In the genomic region with DNA sequence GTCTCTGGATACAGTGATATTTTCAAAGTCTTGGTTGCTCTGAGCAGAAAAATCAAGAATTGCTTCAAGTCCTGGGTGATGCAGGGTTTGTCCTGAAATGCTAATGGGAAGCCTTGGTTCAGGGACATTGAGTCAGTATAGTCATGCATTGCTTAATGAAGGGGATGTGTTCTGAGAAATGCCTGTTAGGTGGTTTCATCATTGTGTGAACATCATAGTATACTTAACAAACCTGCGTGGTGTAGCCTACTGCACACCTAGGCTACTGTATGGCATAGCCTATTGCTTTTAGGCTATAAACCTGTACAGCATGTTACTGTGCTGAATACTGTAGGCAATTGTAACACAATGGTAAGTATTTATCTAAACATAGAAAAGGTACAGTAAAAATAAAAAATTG, we compare ENCODE assay signal across 17 cellular contexts. TPM values are rescaled to one million over a fixed set of nuclear protein-coding genes. Genes with fewer than 3 reads are reported as not detected.
A peak's percentile ranks its signal among the peaks of the same experiment; 100 is the strongest.
DNase-seq lines count a peak whose midpoint lies in the region; ATAC-seq, FAIRE-seq and TF ChIP-seq lines count a peak whose summit lies in the region.
"Had no signal": no experiment of that assay in that cellular context is flagged by ENCODE, and none has a peak within 500 bp of the region (broad histone marks: within the 10 kb centered on the region; RNA-seq: fewer than 3 reads in every experiment).

No MANE protein-coding gene starts in this region.

- H3K4me1 ChIP-seq in HCT116 (ENCODE audit: control insufficient read depth in 1 of 2, insufficient read depth in 2 of 2, low read length in 2 of 2) (peaks cover 29 to 49% of the 10 kb centered on the region in 2 experiments), RWPE2 (ENCODE audit: insufficient read depth, poor library complexity, severe bottlenecking) (peaks cover 6% of the 10 kb centered on the region), HepG2 (ENCODE audit: insufficient read depth, low read length) (peaks cover 62% of the 10 kb centered on the region)

- POLR2A ChIA-PET in HCT116 (lab: Charles Lee) (no interaction called here), HepG2 (lab: Yijun Ruan, JAX) (interaction anchor here (1.3 to 2.2 kb wide), 4 partner anchors 13 to 101 kb away, joined by 3 to 8 read pairs (median 4); partner anchors contain the start of genes B3GALNT2 and TBCE)

- no peak overlapping the region for H3K9ac ChIP-seq in HCT116 (ENCODE audit: low read length)
- H3K9ac ChIP-seq in HepG2 (ENCODE audit: insufficient read depth, low read depth, low read length), result no peak overlapping the region

- CTCF ChIA-PET in HCT116 (lab: Charles Lee), result no interaction called here
- CTCF ChIA-PET in HepG2 (lab: Yijun Ruan, JAX; ENCODE audit: low intra/inter-chr PET ratio, low total read pairs), result no interaction called here

- H3K9me3 ChIP-seq in HCT116 (ENCODE audit: control insufficient read depth in 1 of 2, insufficient read depth in 1 of 2, low read depth in 1 of 2, low read length in 2 of 2), result no peaks in the 10 kb centered on the region
- H3K9me3 ChIP-seq in RWPE2 (ENCODE audit: severe bottlenecking), result no peaks in the 10 kb centered on the region
- no peaks in the 10 kb centered on the region for H3K9me3 ChIP-seq in HepG2 (ENCODE audit: low read length)
- H3K9me3 ChIP-seq: MG63 had no signal

- RAD21 ChIA-PET in HCT116 (lab: Charles Lee; ENCODE audit: low non-redundant PET in 1 of 2, low total read pairs in 2 of 2, uncharacterized antibody in 2 of 2, unreplicated experiment in 2 of 2), result no interaction called here

- FAIRE-seq in HepG2 (lab: Jason Lieb, UNC), result no peak
- FAIRE-seq: GM12892 had no signal

- H3K4me3 Mint-ChIP-seq in chondrocyte (ENCODE audit: unreplicated experiment), result no peak overlapping the region
- H3K4me3 Mint-ChIP-seq: CD4-positive, CD25-positive, alpha-beta regulatory T cell had no signal

- H3K9me2 ChIP-seq in HCT116 (ENCODE audit: insufficient read depth), result no peaks in the 10 kb centered on the region

- H3K27me3 ChIP-seq in HCT116 (ENCODE audit: insufficient read depth, low read length) (no peaks in the 10 kb centered on the region), RWPE2 (ENCODE audit: insufficient read depth, poor library complexity, severe bottlenecking) (no peaks in the 10 kb centered on the region), HepG2 (ENCODE audit: control insufficient read depth in 1 of 2, insufficient read depth in 2 of 2, low read length in 2 of 2) (no peaks in the 10 kb centered on the region)
- H3K27me3 ChIP-seq: MG63 had no signal

- H3K79me2 ChIP-seq in HCT116 (ENCODE audit: insufficient read depth, low read length) (peaks cover 12% of the 10 kb centered on the region; the same call in 1 of the 2 replicates), HepG2 (ENCODE audit: insufficient read depth, low read length) (peaks cover 49% of the 10 kb centered on the region)

- TF ChIP-seq RAD21 in HCT116 (IDR thresholded peaks at IDR 0.05; ENCODE audit: low read depth), result no peak
- no peak for TF ChIP-seq RAD21 in HepG2 (CRISPR knock-in tag; IDR thresholded peaks at IDR 0.05)

- TF ChIP-seq CTCF in HCT116 (IDR thresholded peaks at IDR 0.05 in 2 of 3, conservative IDR thresholded peaks at IDR 0.05 in 1 of 3; ENCODE audit: borderline replicate concordance in 1 of 3, insufficient read depth in 1 of 3, low read depth in 2 of 3, low read length in 2 of 3) (no peak), RWPE2 (IDR thresholded peaks at IDR 0.05; ENCODE audit: poor library complexity, severe bottlenecking) (no peak), choroid plexus epithelial cell (conservative IDR thresholded peaks at IDR 0.05; ENCODE audit: low read depth, low read length) (no peak), HepG2 (CRISPR knock-in tag; IDR thresholded peaks at IDR 0.05) (no peak), chondrocyte (IDR thresholded peaks at IDR 0.05) (no peak)

- H2AFZ ChIP-seq in HCT116 (ENCODE audit: low read depth, low read length, poor library complexity, severe bottlenecking) (no peak overlapping the region), HepG2 (ENCODE audit: low read length) (no peak overlapping the region)

- H3K9me3 Mint-ChIP-seq in chondrocyte (ENCODE audit: low read depth), result no peaks in the 10 kb centered on the region
- H3K9me3 Mint-ChIP-seq: CD4-positive, CD25-positive, alpha-beta regulatory T cell had no signal

- in situ Hi-C loops in HepG2 (cut with HindIII; ENCODE audit: extremely low pct_ligation_motif_present, low pct_unique_long_range_greater_than_20kb), result no loop called here

- H3K27ac ChIP-seq in HCT116 (ENCODE audit: low read depth, low read length) (no peak overlapping the region), RWPE2 (ENCODE audit: poor library complexity, severe bottlenecking) (peak overlapping the region; percentile 53), HepG2 (ENCODE audit: extremely low read length, insufficient read depth, low read length) (peak overlapping the region; percentile 68)
- H3K27ac ChIP-seq: HL-60 had no signal

- intact Hi-C loops in HCT116 (cut with micrococcal nuclease) (no loop called here), HepG2 (cut with micrococcal nuclease; ENCODE audit: unreplicated experiment) (no loop called here)

- H3K4me3 ChIP-seq in HCT116 (replicated peaks in 1 of 2; ENCODE audit: low read depth in 1 of 2, low read length in 2 of 2) (no peak overlapping the region), RWPE2 (ENCODE audit: severe bottlenecking) (no peak overlapping the region), choroid plexus epithelial cell (ENCODE audit: low read depth, low read length) (no peak overlapping the region), HepG2 (replicated peaks in 1 of 3; ENCODE audit: insufficient read depth in 1 of 3, low read depth in 2 of 3, low read length in 3 of 3) (no peak overlapping the region)
- H3K4me3 ChIP-seq: MG63 had no signal

- peaks cover 22% of the 10 kb centered on the region for H3K4me1 Mint-ChIP-seq in chondrocyte (ENCODE audit: low read depth)

- 77% methylated on average over 1 of the region's 1 CpG for WGBS in HepG2 (ENCODE audit: low lambda C conversion rate)

- H3K4me2 ChIP-seq in HCT116 (ENCODE audit: low read length) (no peak overlapping the region), HepG2 (ENCODE audit: low read depth, low read length) (no peak overlapping the region)

- BruUV-seq in HCT116 (replicated peaks; lab: Mats Ljungman, UMichigan) (TSS peak; percentile 38), HepG2 (replicated peaks; lab: Mats Ljungman, UMichigan) (no TSS peak)

- no peaks in the 10 kb centered on the region for H3K36me3 ChIP-seq in HCT116 (ENCODE audit: control insufficient read depth in 1 of 2, insufficient read depth in 2 of 2, low read length in 2 of 2)
- no peaks in the 10 kb centered on the region for H3K36me3 ChIP-seq in RWPE2 (ENCODE audit: low read depth)
- peaks cover 0 to 6% of the 10 kb centered on the region in 2 experiments; a peak in 1 of 5 replicates for H3K36me3 ChIP-seq in HepG2 (replicated peaks in 1 of 2; ENCODE audit: control insufficient read depth in 1 of 2, insufficient read depth in 2 of 2, low read length in 2 of 2)

- TF ChIP-seq POLR2A in HCT116 (IDR thresholded peaks at IDR 0.05; ENCODE audit: borderline replicate concordance, extremely low read depth, insufficient read depth, insufficient read length) (no peak), HepG2 (IDR thresholded peaks at IDR 0.05; ENCODE audit: insufficient read depth in 1 of 2, low read depth in 2 of 2, low read length in 2 of 2) (no peak)

- ATAC-seq in HCT116 (no peak), RWPE2 (ENCODE audit: low read depth) (peak; percentile 51; the same call in 2 of the 3 replicates), HepG2 (no peak)

- TF ChIP-seq EP300 in HepG2 (IDR thresholded peaks at IDR 0.05; ENCODE audit: low read depth in 2 of 2, low read length in 2 of 2) (no peak), HepG2 (CRISPR knock-in tag; IDR thresholded peaks at IDR 0.05; ENCODE audit: borderline replicate concordance) (no peak)

- no peak for DNase-seq in HCT116 (ENCODE audit: low read depth, low spot score)
- no peak for DNase-seq in RWPE2 (ENCODE audit: low spot score)
- peak; percentile 25 for DNase-seq in choroid plexus epithelial cell (ENCODE audit: low read depth)
- DNase-seq in HepG2 (ENCODE audit: low spot score), result no peak
- no peak for DNase-seq in NCI-H1048 (lab: John Stamatoyannopoulos, UW)
- DNase-seq in NCI-H2081 (lab: John Stamatoyannopoulos, UW), result no peak
- no peak for DNase-seq in activated effector memory CD4-positive, alpha-beta T cell treated with Interleukin-2 at 50 U/mL for 16 hours
- no peak for DNase-seq in chondrocyte (ENCODE audit: low spot score)
- DNase-seq: ACHN; CD4-positive, CD25-positive, alpha-beta regulatory T cell; GOT3; KBM-7; MG63; NCI-H187 treated with DMSO at 0.1 percent for 48 hours; NCI-H510A had no signal

- H4K20me1 ChIP-seq in HCT116 (ENCODE audit: insufficient read depth) (no peaks in the 10 kb centered on the region), HepG2 (ENCODE audit: insufficient read depth, low read length) (no peaks in the 10 kb centered on the region)

- no peaks in the 10 kb centered on the region for H3K27me3 Mint-ChIP-seq in chondrocyte (ENCODE audit: low read depth)
- H3K27me3 Mint-ChIP-seq: CD4-positive, CD25-positive, alpha-beta regulatory T cell had no signal

- peaks cover 4% of the 10 kb centered on the region for H3K36me3 Mint-ChIP-seq in chondrocyte (ENCODE audit: low read depth)

- no peak overlapping the region for H3K27ac Mint-ChIP-seq in chondrocyte (ENCODE audit: unreplicated experiment)
- H3K27ac Mint-ChIP-seq: CD4-positive, CD25-positive, alpha-beta regulatory T cell had no signal

RNA-seq across cellular contexts. Expression of gene TBCE, which starts 36.4 kb away (rescaled TPM):
- total RNA-seq in HCT116 (2021; ENCODE audit: unreplicated experiment), result 20.8 TPM
- 9.7 and 17.6 TPM in 2 replicates for polyA plus RNA-seq in HCT116 (2012)
- 25.6 and 33.0 TPM in 2 replicates for total RNA-seq in HepG2 (2016; rRNA removed; fragmentation: Illumina TruSeq; extraction: Trizol)
- 14.7 and 15.8 TPM in 2 replicates for total RNA-seq in HepG2 (2016; cell fraction: cytosol; rRNA removed; fragmentation: Illumina TruSeq; extraction: Trizol; ENCODE audit: low read depth)
- 26.3 and 39.6 TPM in 2 replicates for total RNA-seq in HepG2 (2016; cell fraction: insoluble cytoplasmic fraction; rRNA removed; fragmentation: Illumina TruSeq; extraction: Trizol)
- 11.4 and 12.5 TPM in 2 replicates for total RNA-seq in HepG2 (2016; cell fraction: membrane; rRNA removed; fragmentation: Illumina TruSeq; extraction: Trizol)
- 21.0 and 25.5 TPM in 2 replicates for total RNA-seq in HepG2 (2016; cell fraction: nucleus; rRNA removed; fragmentation: Illumina TruSeq; extraction: Trizol)
- polyA plus RNA-seq in HepG2 (2011; rRNA removed), result 24.4 and 31.1 TPM in 2 replicates
- 15.6 and 21.0 TPM in 2 replicates for polyA plus RNA-seq in HepG2 (2011; cell fraction: cytosol; rRNA removed)
- 26.3 and 27.5 TPM in 2 replicates for polyA plus RNA-seq in HepG2 (2011; cell fraction: nucleus; rRNA removed)
- polyA plus RNA-seq in HepG2 (2012), result 35.3 and 48.1 TPM in 2 replicates
- 5.5 and 5.9 TPM in 2 replicates for polyA plus RNA-seq in HepG2 (2016; cell fraction: cytosol; fragmentation: Illumina TruSeq; extraction: Trizol; ENCODE audit: low read depth)
- 33.2 and 36.2 TPM in 2 replicates for polyA plus RNA-seq in HepG2 (2016; cell fraction: insoluble cytoplasmic fraction; fragmentation: Illumina TruSeq; extraction: Trizol; ENCODE audit: low read depth)
- 7.0 and 7.4 TPM in 2 replicates for polyA plus RNA-seq in HepG2 (2016; cell fraction: membrane; fragmentation: Illumina TruSeq; extraction: Trizol; ENCODE audit: low read depth)
- 60.6 and 63.9 TPM in 2 replicates for polyA plus RNA-seq in HepG2 (2016; cell fraction: nucleus; fragmentation: Illumina TruSeq; extraction: Trizol; ENCODE audit: insufficient read depth, low read depth)
- polyA minus RNA-seq in HepG2 (2011; rRNA and poly(A)+ RNA removed; ENCODE audit: low replicate concordance), result 9.1 and 14.9 TPM in 2 replicates
- 13.1 and 16.3 TPM in 2 replicates for polyA minus RNA-seq in HepG2 (2011; cell fraction: cytosol; rRNA and poly(A)+ RNA removed)
- 44.9 and 47.3 TPM in 2 replicates for polyA minus RNA-seq in HepG2 (2011; cell fraction: nucleus; rRNA and poly(A)+ RNA removed)
- total RNA-seq in chondrocyte, result 16.6 to 23.3 TPM (median 23.2 TPM) in 3 replicates

Comparison
In these comparisons a context has a peak if more than half of its experiments do, and no peak if none do; other contexts are left out.
1. Of the 20 proteins assayed by ChIP-seq in both HepG2 and HCT116: peak only in HepG2: CEBPB; only in HCT116: none; in both: none; in neither: 19.